1 cellular context compared by ENCODE assay signal in the genomic region with DNA sequence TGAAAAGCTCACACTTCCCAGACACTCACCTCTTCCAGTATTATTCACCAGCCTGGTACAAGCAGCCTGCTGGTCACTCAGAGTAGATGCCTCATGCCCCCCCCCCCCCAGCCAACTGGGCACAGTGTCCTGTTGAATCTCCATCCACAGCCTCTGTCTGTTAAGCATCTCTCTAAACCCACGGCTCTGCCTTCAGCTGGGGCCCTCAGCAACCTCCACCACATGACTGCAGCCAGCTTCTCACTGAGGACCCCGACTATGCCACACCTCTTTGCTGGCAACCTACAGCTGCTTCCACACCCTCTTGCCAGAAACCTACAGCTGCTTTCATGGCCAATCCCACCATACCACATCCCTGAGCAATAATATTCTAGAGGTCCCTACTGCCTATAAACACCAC.
TF ChIP-seq lines count a peak whose summit lies in the region.

No MANE protein-coding gene starts in this region.

TF ChIP-seq in WTC11, 78 proteins besides CTCF, POLR2A, EP300 and RAD21 (continued from another document):
- TF ChIP-seq MXD4 (CRISPR knock-in tag; IDR thresholded peaks at IDR 0.05; ENCODE audit: borderline replicate concordance) (no peak), HMGA2 (CRISPR knock-in tag; IDR thresholded peaks at IDR 0.05) (no peak), SOX15 (CRISPR knock-in tag; IDR thresholded peaks at IDR 0.05) (no peak), ZBTB21 (CRISPR knock-in tag; IDR thresholded peaks at IDR 0.05; ENCODE audit: borderline replicate concordance) (no peak), ZNF232 (CRISPR knock-in tag; IDR thresholded peaks at IDR 0.05) (no peak), ATF1 (CRISPR knock-in tag; IDR thresholded peaks at IDR 0.05) (no peak), SMAD4 (CRISPR knock-in tag; IDR thresholded peaks at IDR 0.05) (no peak), TEAD4 (CRISPR knock-in tag; IDR thresholded peaks at IDR 0.05) (no peak), ZNF317 (CRISPR knock-in tag; IDR thresholded peaks at IDR 0.05; ENCODE audit: borderline replicate concordance, low read depth) (no peak), SMAD3 (CRISPR knock-in tag; IDR thresholded peaks at IDR 0.05; ENCODE audit: borderline replicate concordance) (no peak), NR2C2 (CRISPR knock-in tag; IDR thresholded peaks at IDR 0.05) (no peak)
- TF ChIP-seq, protein P1, sequence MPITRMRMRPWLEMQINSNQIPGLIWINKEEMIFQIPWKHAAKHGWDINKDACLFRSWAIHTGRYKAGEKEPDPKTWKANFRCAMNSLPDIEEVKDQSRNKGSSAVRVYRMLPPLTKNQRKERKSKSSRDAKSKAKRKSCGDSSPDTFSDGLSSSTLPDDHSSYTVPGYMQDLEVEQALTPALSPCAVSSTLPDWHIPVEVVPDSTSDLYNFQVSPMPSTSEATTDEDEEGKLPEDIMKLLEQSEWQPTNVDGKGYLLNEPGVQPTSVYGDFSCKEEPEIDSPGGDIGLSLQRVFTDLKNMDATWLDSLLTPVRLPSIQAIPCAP (CRISPR knock-in tag; IDR thresholded peaks at IDR 0.05) = no peak
- TF ChIP-seq, protein P2, sequence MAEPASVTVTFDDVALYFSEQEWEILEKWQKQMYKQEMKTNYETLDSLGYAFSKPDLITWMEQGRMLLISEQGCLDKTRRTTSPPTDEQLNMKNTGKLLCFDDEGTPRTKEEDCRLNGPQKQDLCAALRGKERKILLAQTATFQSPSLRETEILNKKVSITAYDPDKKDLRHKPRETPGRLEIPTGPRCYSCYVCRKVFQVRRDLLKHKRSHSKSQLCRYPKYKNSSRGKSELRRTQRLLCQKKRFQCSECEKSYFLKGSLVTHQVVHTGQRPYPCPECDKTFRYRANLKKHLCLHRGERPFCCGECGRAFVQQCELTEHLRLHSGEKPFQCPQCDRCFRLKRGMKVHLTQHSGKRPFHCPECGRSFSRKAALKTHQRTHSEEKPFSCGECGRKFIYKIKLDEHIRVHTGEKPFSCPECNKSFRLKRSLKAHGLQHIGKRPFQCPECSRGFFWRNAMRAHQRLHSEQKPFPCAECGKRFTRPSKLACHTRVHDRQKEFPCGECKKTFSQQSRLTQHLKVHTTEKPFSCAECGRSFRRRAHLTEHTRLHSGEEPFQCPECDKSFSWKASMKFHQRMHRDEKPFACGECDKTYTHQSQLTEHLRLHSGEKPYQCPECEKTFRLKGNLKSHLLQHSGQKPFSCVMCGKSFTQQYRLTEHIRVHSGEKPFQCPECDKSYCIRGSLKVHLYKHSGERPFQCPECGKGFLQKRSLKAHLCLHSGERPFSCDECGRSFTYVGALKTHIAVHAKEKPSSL (CRISPR knock-in tag; conservative IDR thresholded peaks at IDR 0.05) = no peak
